Comparison of ENCODE assay signal across 8 cellular contexts in genomic region chr6:41779793-41780622, GRCh38. TPM values are rescaled to one million over a fixed set of nuclear protein-coding genes. Genes with fewer than 3 reads are reported as not detected.
DNase-seq lines count a peak whose midpoint lies in the region; ATAC-seq and TF ChIP-seq lines count a peak whose summit lies in the region.

FRS3 (minus strand) TSS chr6:41779900; CDS start chr6:41776987, 2,913 bp downstream.

- DNase-seq in AG20443 (ENCODE audit: low spot score) (peak; percentile 99), NCI-H345 (lab: John Stamatoyannopoulos, UW) (peak; percentile 97), cerebellar cortex (ENCODE audit: low spot score) (peak; percentile 97), kidney epithelial cell (ENCODE audit: low read depth) (peak; percentile 71)
- DNase-seq in activated CD4-positive, CD25-positive, alpha-beta regulatory T cell treated with anti-CD3 and anti-CD28 coated beads, Interleukin-2, amount 50 U/mL, for 16 hours (ENCODE audit: low read depth, low spot score): peak; percentile 98
- DNase-seq in stimulated activated CD4-positive, alpha-beta T cell treated with anti-CD3 and anti-CD28 coated beads, Interleukin-15, amount 100 ng/mL, for 24 hours: peak; percentile 100

- TF ChIP-seq CTCF in kidney epithelial cell (IDR thresholded peaks at IDR 0.05; ENCODE audit: insufficient read depth, low read length, poor library complexity, severe bottlenecking): peak; percentile 92

- no peaks in the 10 kb centered on the region for H3K36me3 ChIP-seq in kidney epithelial cell (ENCODE audit: control insufficient read depth, insufficient read depth, low read length)

- peak within 1 kb of the TSS; percentile 70 for H3K4me3 ChIP-seq in kidney epithelial cell (ENCODE audit: low read depth, low read length)

- H3K27me3 ChIP-seq in kidney epithelial cell (ENCODE audit: control insufficient read depth, insufficient read depth, low read length): no peaks in the 10 kb centered on the region

- peak; percentile 97 for ATAC-seq in GM19023 (IDR thresholded peaks at IDR 0.05; ENCODE audit: unreplicated experiment)
- peak; percentile 92 for ATAC-seq in HG03196 (IDR thresholded peaks at IDR 0.05; ENCODE audit: unreplicated experiment)

RNA-seq across cellular contexts. Expression of gene FRS3, which starts in this region (rescaled TPM):
- 2.1 and 4.0 TPM in 2 replicates for total RNA-seq in kidney epithelial cell

Comparison
In these comparisons a context has a peak if more than half of its experiments do, and no peak if none do; other contexts are left out.
1. Peak in every context shown above with its lines: DNase-seq, ATAC-seq and H3K4me3 ChIP-seq.